24 cellular contexts compared by ENCODE assay signal in genomic region chr1:216917039-216917438, GRCh38.
DNase-seq lines count a peak whose midpoint lies in the region; ATAC-seq and TF ChIP-seq lines count a peak whose summit lies in the region.
"Had no signal": no experiment of that assay in that cellular context is flagged by ENCODE, and none has a peak within 500 bp of the region (broad histone marks: within the 10 kb centered on the region; RNA-seq: fewer than 3 reads in every experiment).

No MANE protein-coding gene starts in this region.

- H3K27me3 ChIP-seq in right atrium auricular region (no peaks in the 10 kb centered on the region), Karpas-422 (ENCODE audit: low read length) (no peaks in the 10 kb centered on the region), thyroid gland (no peaks in the 10 kb centered on the region), tibial artery (no peaks in the 10 kb centered on the region)
- H3K27me3 ChIP-seq: BLaER1 treated with 17β-estradiol and CSF1 and Interleukin-3, amounts not matched to agents 10 nM and 100 nM had no signal

- WGBS in thyroid gland, 2 donors, result 29 to 42% methylated on average over 3 of the region's 3 CpGs

- H3K4me3 Mint-ChIP-seq in stimulated activated effector memory CD8-positive, alpha-beta T cell treated with anti-CD3 and anti-CD28 coated beads, Interleukin-12 subunit alpha, Interleukin-12 subunit beta, amount 100 ng/mL, for 72 hours, result no peak overlapping the region
- H3K4me3 Mint-ChIP-seq: CD14-positive monocyte; CD4-positive, alpha-beta T cell; CD8-positive, alpha-beta memory T cell; GM23338; H9 had no signal

- no peaks in the 10 kb centered on the region for H4K20me1 ChIP-seq in Karpas-422 (ENCODE audit: insufficient read depth, low read depth, low read length)
- H4K20me1 ChIP-seq: BLaER1 treated with 17β-estradiol and CSF1 and Interleukin-3, amounts not matched to agents 10 nM and 100 nM had no signal

- no peak overlapping the region for H2AFZ ChIP-seq in Karpas-422 (ENCODE audit: low read length)
- H2AFZ ChIP-seq: GM23338 had no signal

- H3K36me3 Mint-ChIP-seq in stimulated activated effector memory CD8-positive, alpha-beta T cell treated with anti-CD3 and anti-CD28 coated beads, Interleukin-12 subunit alpha, Interleukin-12 subunit beta, amount 100 ng/mL, for 72 hours, result no peaks in the 10 kb centered on the region
- H3K36me3 Mint-ChIP-seq: CD14-positive monocyte; CD8-positive, alpha-beta memory T cell had no signal

- peak overlapping the region; percentile 36; the same call in 1 of the 2 replicates for H3K9ac ChIP-seq in Karpas-422 (ENCODE audit: low read length)
- H3K9ac ChIP-seq: BLaER1 treated with 17β-estradiol and CSF1 and Interleukin-3, amounts not matched to agents 10 nM and 100 nM had no signal

- H3K4me1 Mint-ChIP-seq in stimulated activated effector memory CD8-positive, alpha-beta T cell treated with anti-CD3 and anti-CD28 coated beads, Interleukin-12 subunit alpha, Interleukin-12 subunit beta, amount 100 ng/mL, for 72 hours, result no peaks in the 10 kb centered on the region
- H3K4me1 Mint-ChIP-seq: CD14-positive monocyte; CD8-positive, alpha-beta memory T cell had no signal

- H3K36me3 ChIP-seq in right atrium auricular region (no peaks in the 10 kb centered on the region), Karpas-422 (ENCODE audit: insufficient read depth, low read length) (no peaks in the 10 kb centered on the region), thyroid gland (no peaks in the 10 kb centered on the region), tibial artery (no peaks in the 10 kb centered on the region)
- H3K36me3 ChIP-seq: BE2C; BLaER1 treated with 17β-estradiol and CSF1 and Interleukin-3, amounts not matched to agents 10 nM and 100 nM had no signal

- peak; percentile 66 for ATAC-seq in Right ventricle myocardium superior (ENCODE audit: poor library complexity)
- no peak for ATAC-seq in stimulated activated effector memory CD8-positive, alpha-beta T cell treated with anti-CD3 and anti-CD28 coated beads, Interleukin-12 subunit alpha, Interleukin-12 subunit beta, amount 100 ng/mL, for 72 hours
- ATAC-seq: A549, GM12878, GM23338, HCT116 had no signal

- peaks cover 6% of the 10 kb centered on the region for H3K9me3 Mint-ChIP-seq in stimulated activated effector memory CD8-positive, alpha-beta T cell treated with anti-CD3 and anti-CD28 coated beads, Interleukin-12 subunit alpha, Interleukin-12 subunit beta, amount 100 ng/mL, for 72 hours
- H3K9me3 Mint-ChIP-seq: GM23338, H9 had no signal

- H3K27ac ChIP-seq in right atrium auricular region (no peak overlapping the region), Karpas-422 (ENCODE audit: low read length) (peak overlapping the region; percentile 91), thyroid gland (no peak overlapping the region), tibial artery (no peak overlapping the region)
- H3K27ac ChIP-seq: A549 had no signal

- TF ChIP-seq CTCF in right atrium auricular region (IDR thresholded peaks at IDR 0.05) (no peak), thyroid gland (IDR thresholded peaks at IDR 0.05) (no peak), tibial artery (IDR thresholded peaks at IDR 0.05) (no peak)

- no peaks in the 10 kb centered on the region for H3K79me2 ChIP-seq in Karpas-422 (ENCODE audit: low read length)

- H3K4me3 ChIP-seq in right atrium auricular region (no peak overlapping the region), Karpas-422 (ENCODE audit: low read length) (0 out of 2 replicates have a peak overlapping the region, but pooled peaks have one; percentile 10), thyroid gland (replicated peaks in 1 of 3) (no peak overlapping the region), tibial artery (no peak overlapping the region)
- H3K4me3 ChIP-seq: A549; BLaER1 treated with 17β-estradiol and CSF1 and Interleukin-3, amounts not matched to agents 10 nM and 100 nM; GM12878; GM23338 had no signal

- peak overlapping the region; percentile 50 for H3K4me2 ChIP-seq in Karpas-422 (ENCODE audit: low read depth, low read length, poor library complexity, severe bottlenecking)
- H3K4me2 ChIP-seq: A549; BLaER1 treated with 17β-estradiol and CSF1 and Interleukin-3, amounts not matched to agents 10 nM and 100 nM; GM23338 had no signal

- H3K27ac Mint-ChIP-seq in stimulated activated effector memory CD8-positive, alpha-beta T cell treated with anti-CD3 and anti-CD28 coated beads, Interleukin-12 subunit alpha, Interleukin-12 subunit beta, amount 100 ng/mL, for 72 hours, result no peak overlapping the region
- H3K27ac Mint-ChIP-seq: CD14-positive monocyte; CD4-positive, alpha-beta T cell; CD8-positive, alpha-beta memory T cell; GM23338; H9 had no signal

- TF ChIP-seq POLR2A in thyroid gland (IDR thresholded peaks at IDR 0.05), result no peak

- no peaks in the 10 kb centered on the region for H3K9me2 ChIP-seq in Karpas-422 (replicated peaks; ENCODE audit: insufficient read depth, low read length)

- H3K9me3 ChIP-seq in right atrium auricular region (no peaks in the 10 kb centered on the region), Karpas-422 (ENCODE audit: low read length) (no peaks in the 10 kb centered on the region), thyroid gland (no peaks in the 10 kb centered on the region), tibial artery (no peaks in the 10 kb centered on the region)
- H3K9me3 ChIP-seq: A549; BE2C; BLaER1 treated with 17β-estradiol and CSF1 and Interleukin-3, amounts not matched to agents 10 nM and 100 nM had no signal

- H3K4me1 ChIP-seq in right atrium auricular region, result no peaks in the 10 kb centered on the region
- peaks cover 84% of the 10 kb centered on the region for H3K4me1 ChIP-seq in Karpas-422 (ENCODE audit: low read length)
- no peaks in the 10 kb centered on the region for H3K4me1 ChIP-seq in thyroid gland
- H3K4me1 ChIP-seq in tibial artery, result no peaks in the 10 kb centered on the region
- H3K4me1 ChIP-seq: A549, BE2C had no signal

- intact Hi-C loops in Right ventricle myocardium superior (cut with DNase I) (no loop called here), thyroid gland (cut with DNase I) (no loop called here), tibial artery (cut with DNase I; ENCODE audit: low total_unique reads) (no loop called here)

- DNase-seq in Right ventricle myocardium superior (no peak), right atrium auricular region (ENCODE audit: low spot score) (no peak), Karpas-422 (peak; percentile 86), kidney tubule cell (ENCODE audit: low spot score) (peak; percentile 31), thyroid gland (peak; percentile 9 to 19), tibial artery (no peak)
- DNase-seq in stimulated activated effector memory CD8-positive, alpha-beta T cell treated with anti-CD3 and anti-CD28 coated beads, Interleukin-12 subunit alpha, Interleukin-12 subunit beta, amount 100 ng/mL, for 72 hours (ENCODE audit: low spot score in 2 of 2), result no peak
- DNase-seq: 8988T; ACHN; AML-193; BE2C; CD4-positive, alpha-beta T cell; CD8-positive, alpha-beta memory T cell; DMS 273 treated with DMSO at 0.1 percent for 48 hours; DMS79; EL; GDM1; H9 had no signal

Comparison
In these comparisons a context has a peak if more than half of its experiments do, and no peak if none do; other contexts are left out.
1. DNase-seq: peak in Karpas-422 (single experiment), kidney tubule cell (single experiment) and thyroid gland (2 of 2); none in Right ventricle myocardium superior (single experiment), right atrium auricular region (single experiment), tibial artery (0 of 2) and stimulated activated effector memory CD8-positive, alpha-beta T cell treated with anti-CD3 and anti-CD28 coated beads, Interleukin-12 subunit alpha, Interleukin-12 subunit beta, amount 100 ng/mL, for 72 hours (0 of 2).